ENCODE assay signal across 8 cellular contexts in genomic region chr18:32091724-32092421, GRCh38. TPM values are rescaled to one million over a fixed set of nuclear protein-coding genes. Genes with fewer than 3 reads are reported as not detected.
DNase-seq lines count a peak whose midpoint lies in the region; ATAC-seq, FAIRE-seq and TF ChIP-seq lines count a peak whose summit lies in the region.

Gene RNF138, plus strand, starts transcription at chr18:32091874. Its CDS starts 903 bp downstream, at chr18:32092777.

- no peak for FAIRE-seq in GM12892 (lab: Jason Lieb, UNC)

- H3K27ac Mint-ChIP-seq in T-cell: peak within 1 kb of the TSS; percentile 97
- H3K27ac Mint-ChIP-seq in progenitor cell of endocrine pancreas: peak within 1 kb of the TSS; percentile 99

- H3K27me3 ChIP-seq in heart right ventricle: no peaks in the 10 kb centered on the region
- H3K27me3 ChIP-seq in upper lobe of right lung: no peaks in the 10 kb centered on the region

- intact Hi-C loops in heart right ventricle (cut with DNase I) (loop anchor here in 6 of 10 donors (1.0 to 10.0 kb wide), 5 partner anchors 74 to 150 kb away; partner anchors contain the start of genes TRAPPC8 (in 5 of the 6) and RNF125 (in 2 of the 6)), upper lobe of right lung (cut with DNase I) (no loop called here)

- H3K27ac ChIP-seq in adipose tissue (ENCODE audit: low read depth, low read length) (peak within 1 kb of the TSS; percentile 99), heart right ventricle (peak within 1 kb of the TSS; percentile 99 to 100 (median 99)), upper lobe of right lung (peak within 1 kb of the TSS; percentile 100)

- ATAC-seq in HG02840 (IDR thresholded peaks at IDR 0.05; ENCODE audit: low FRiP score, unreplicated experiment) (peak; percentile 48), T-cell (replicated peaks in 1 of 4) (peak; percentile 55 to 71 (median 56)), heart right ventricle (peak; percentile 67 to 89 (median 82)), upper lobe of right lung (peak; percentile 72)

- H3K36me3 ChIP-seq in heart right ventricle (peaks cover 0 to 19% (median 4%) of the 10 kb centered on the region in 9 donors), upper lobe of right lung (peaks cover 6% of the 10 kb centered on the region)

- H3K9me3 ChIP-seq in heart right ventricle (no peaks in the 10 kb centered on the region), upper lobe of right lung (no peaks in the 10 kb centered on the region)

- H3K4me1 ChIP-seq in heart right ventricle: peaks cover 0 to 45% (median 31%) of the 10 kb centered on the region in 9 donors
- peaks cover 12% of the 10 kb centered on the region for H3K4me1 ChIP-seq in upper lobe of right lung

- H3K36me3 Mint-ChIP-seq in T-cell (peaks cover 18% of the 10 kb centered on the region), progenitor cell of endocrine pancreas (ENCODE audit: insufficient read depth) (peaks cover 10% of the 10 kb centered on the region)

- H3K9me3 Mint-ChIP-seq in T-cell: no peaks in the 10 kb centered on the region
- no peaks in the 10 kb centered on the region for H3K9me3 Mint-ChIP-seq in progenitor cell of endocrine pancreas (ENCODE audit: low read depth)

- H3K4me1 Mint-ChIP-seq in T-cell (peaks cover 46 to 51% (median 50%) of the 10 kb centered on the region in 3 donors), progenitor cell of endocrine pancreas (ENCODE audit: low read depth) (peaks cover 23% of the 10 kb centered on the region)

- CTCF ChIA-PET in T-cell (lab: Charles Lee): interaction anchor here (0.5 to 1.3 kb wide), 9 partner anchors 20 to 149 kb away, joined by 3 to 12 read pairs (median 4); partner anchors contain the start of genes RNF125 (in 1 of the 2) and TRAPPC8 (in 1 of the 2)

- TF ChIP-seq CTCF in heart right ventricle (IDR thresholded peaks at IDR 0.05) (no peak), progenitor cell of endocrine pancreas (IDR thresholded peaks at IDR 0.05; ENCODE audit: unreplicated experiment) (peak; percentile 15), upper lobe of right lung (IDR thresholded peaks at IDR 0.05) (no peak)

- H3K27me3 Mint-ChIP-seq in T-cell (no peaks in the 10 kb centered on the region), progenitor cell of endocrine pancreas (no peaks in the 10 kb centered on the region)

- TF ChIP-seq POLR2A in GM12892 (IDR thresholded peaks at IDR 0.05; ENCODE audit: low read depth, low read length): peak; percentile 88

- POLR2A ChIA-PET in T-cell (lab: Charles Lee): interaction anchor here (0.5 to 2.3 kb wide), 8 partner anchors 12 to 149 kb away, joined by 3 to 31 read pairs (median 5); partner anchors contain the start of genes RNF125 (in 2 of the 2) and TRAPPC8 (in 2 of the 2)

- peak; percentile 79 for DNase-seq in GM12892 (ENCODE audit: insufficient read length)
- DNase-seq in NCI-H1436 treated with DMSO at 0.1 percent for 48 hours (lab: John Stamatoyannopoulos, UW): peak; percentile 20
- DNase-seq in T-cell: peak; percentile 67 to 93 (median 86)
- DNase-seq in heart right ventricle: peak; percentile 86 to 87
- peak; percentile 75 for DNase-seq in progenitor cell of endocrine pancreas (ENCODE audit: low spot score, unreplicated experiment)
- DNase-seq in upper lobe of right lung: peak; percentile 96

- H3K4me3 ChIP-seq in heart right ventricle: peak within 1 kb of the TSS; percentile 49 to 96 (median 84)
- peak within 1 kb of the TSS; percentile 89 for H3K4me3 ChIP-seq in upper lobe of right lung

- H3K4me3 Mint-ChIP-seq in T-cell (peak within 1 kb of the TSS; percentile 95 to 97 (median 96)), progenitor cell of endocrine pancreas (ENCODE audit: low read depth) (peak within 1 kb of the TSS; percentile 88)

- 0% methylated on average over 70 to 73 of the region's 75 CpGs for WGBS in adipose tissue, 3 donors
- 1% methylated on average over 70 to 75 of the region's 75 CpGs for WGBS in heart right ventricle, 2 donors

RNA-seq across cellular contexts. Expression of gene RNF138, which starts in this region (rescaled TPM):
- polyA plus RNA-seq in GM12892 (2012; ENCODE audit: missing spikeins): 28.5 TPM
- total RNA-seq in T-cell (100 to 1,000 TPM in 1 of 5 donors, 10 to 100 TPM in 4; 61.3 to 103 (median 67.5) TPM), heart right ventricle (10 to 100 TPM in 6 of 10 donors, 1 to 10 TPM in 4; 7.7 to 13.7 (median 10.9) TPM), progenitor cell of endocrine pancreas (46.5 and 48.2 TPM in 2 replicates), upper lobe of right lung (25.8 TPM)
- polyA plus RNA-seq in adipose tissue (10 to 100 TPM in 2 of 3 donors, 1 to 10 TPM in 1; 8.5 to 17.5 (median 11.4) TPM), heart right ventricle (1 to 10 TPM; 5.4 to 6.6 TPM)

Comparison
In these comparisons a context has a peak if more than half of its experiments do, and no peak if none do; other contexts are left out.
1. Peak in every context shown above with its lines: DNase-seq, ATAC-seq, H3K4me3 ChIP-seq and H3K27ac ChIP-seq.
2. DNase-seq: peak in every context shown above with its lines; median percentile 96 in upper lobe of right lung; 86 in heart right ventricle; 86 in T-cell; 79 in GM12892; 75 in progenitor cell of endocrine pancreas; 20 in NCI-H1436 treated with DMSO at 0.1 percent for 48 hours.